Comparison of ENCODE assay signal across 8 cellular contexts in the genomic region with DNA sequence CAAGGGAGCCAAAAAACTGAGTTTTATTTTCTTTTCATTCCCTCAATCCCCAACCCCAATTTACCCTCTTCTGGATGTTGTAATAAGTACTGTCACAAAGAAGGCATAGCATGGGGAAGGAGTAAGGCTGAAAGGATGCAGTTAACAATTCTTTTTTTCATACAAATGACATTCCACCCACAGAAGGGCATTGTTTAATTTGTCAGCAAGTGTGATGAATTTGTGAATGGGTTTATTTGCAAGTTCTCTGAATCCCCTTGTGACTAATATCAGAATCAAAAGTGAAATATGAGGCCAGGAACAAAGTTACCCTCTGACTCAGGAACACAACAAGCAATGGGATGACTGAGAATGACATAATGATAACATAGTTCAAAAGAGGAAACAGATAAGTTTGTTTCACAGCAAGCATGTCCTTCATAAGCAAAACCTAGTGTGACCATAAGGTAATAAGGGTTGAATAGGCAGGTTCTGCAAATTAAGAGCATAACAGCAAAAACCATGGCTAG. TPM values are rescaled to one million over a fixed set of nuclear protein-coding genes. Genes with fewer than 3 reads are reported as not detected.
DNase-seq lines count a peak whose midpoint lies in the region; ATAC-seq, FAIRE-seq and TF ChIP-seq lines count a peak whose summit lies in the region.

No MANE protein-coding gene starts in this region.

- H4K20me1 ChIP-seq in HepG2 (ENCODE audit: insufficient read depth, low read length): no peaks in the 10 kb centered on the region

- no peak for TF ChIP-seq RAD21 in HepG2 (CRISPR knock-in tag; IDR thresholded peaks at IDR 0.05)

- ATAC-seq in HG03095 (IDR thresholded peaks at IDR 0.05; ENCODE audit: unreplicated experiment): peak; percentile 40
- no peak for ATAC-seq in HepG2

- H2AFZ ChIP-seq in HepG2 (ENCODE audit: low read length): no peak overlapping the region

- H3K27ac ChIP-seq in HepG2 (ENCODE audit: extremely low read length, insufficient read depth, low read length): no peak overlapping the region

- H3K4me2 ChIP-seq in HepG2 (ENCODE audit: low read depth, low read length): no peak overlapping the region

- no peaks in the 10 kb centered on the region for H3K79me2 ChIP-seq in HepG2 (ENCODE audit: insufficient read depth, low read length)

- in situ Hi-C loops in HepG2 (cut with HindIII; ENCODE audit: extremely low pct_ligation_motif_present, low pct_unique_long_range_greater_than_20kb): loop anchor here (5.0 kb wide), 1 partner anchor 375 kb away; a partner anchor contains a TSS

- no peak for DNase-seq in activated CD4-positive, alpha-beta T cell treated with anti-CD3 and anti-CD28 coated beads, Interleukin-2, amount 10 ng/mL, durations not matched to agents 24 days and 14 days
- DNase-seq in activated CD4-positive, alpha-beta T cell treated with anti-CD3 and anti-CD28 coated beads, Interleukin-2, amount 50 U/mL, for 4 hours: no peak
- DNase-seq in activated CD4-positive, alpha-beta memory T cell treated with anti-CD3 and anti-CD28 coated beads, Interleukin-2, amount 10 ng/mL, durations not matched to agents 7 days and 5 days: no peak
- DNase-seq in HepG2 (ENCODE audit: low spot score) (peak; percentile 1), SK-N-DZ (ENCODE audit: low spot score) (no peak), NCI-H1048 (lab: John Stamatoyannopoulos, UW) (no peak), NCI-H2171 treated with DMSO at 0.1 percent for 48 hours (lab: John Stamatoyannopoulos, UW) (no peak)

- no peak for TF ChIP-seq EP300 in HepG2 (IDR thresholded peaks at IDR 0.05; ENCODE audit: low read depth in 2 of 2, low read length in 2 of 2)
- no peak for TF ChIP-seq EP300 in HepG2 (CRISPR knock-in tag; IDR thresholded peaks at IDR 0.05; ENCODE audit: borderline replicate concordance)

- peaks cover 6% of the 10 kb centered on the region for H3K36me3 Mint-ChIP-seq in activated CD4-positive, alpha-beta T cell treated with anti-CD3 and anti-CD28 coated beads, Interleukin-2, amount 10 ng/mL, durations not matched to agents 24 days and 14 days (ENCODE audit: low read depth)
- H3K36me3 Mint-ChIP-seq in activated CD4-positive, alpha-beta memory T cell treated with anti-CD3 and anti-CD28 coated beads, Interleukin-2, amount 10 ng/mL, durations not matched to agents 7 days and 5 days (ENCODE audit: low read depth): peaks cover 7% of the 10 kb centered on the region

- TF ChIP-seq CTCF in HepG2 (CRISPR knock-in tag; IDR thresholded peaks at IDR 0.05): no peak

- BruUV-seq in HepG2 (replicated peaks; lab: Mats Ljungman, UMichigan): no TSS peak

- CTCF ChIA-PET in activated CD4-positive, alpha-beta memory T cell treated with anti-CD3 and anti-CD28 coated beads, Interleukin-2, amount 10 ng/mL, durations not matched to agents 7 days and 5 days (lab: Charles Lee): interaction anchor here (0.8 to 1.3 kb wide), 3 partner anchors 277 to 1081 kb away, joined by 3 to 4 read pairs (median 3); no protein-coding TSS in a partner anchor
- CTCF ChIA-PET in HepG2 (lab: Yijun Ruan, JAX; ENCODE audit: low intra/inter-chr PET ratio, low total read pairs): no interaction called here

- TF ChIP-seq POLR2A in HepG2 (IDR thresholded peaks at IDR 0.05; ENCODE audit: insufficient read depth in 1 of 2, low read depth in 2 of 2, low read length in 2 of 2): no peak

- no peaks in the 10 kb centered on the region for H3K9me3 ChIP-seq in HepG2 (ENCODE audit: low read length)

- H3K9ac ChIP-seq in HepG2 (ENCODE audit: insufficient read depth, low read depth, low read length): no peak overlapping the region

- H3K4me3 Mint-ChIP-seq in activated CD4-positive, alpha-beta T cell treated with anti-CD3 and anti-CD28 coated beads, Interleukin-2, amount 10 ng/mL, durations not matched to agents 24 days and 14 days: peak overlapping the region; percentile 45
- H3K4me3 Mint-ChIP-seq in activated CD4-positive, alpha-beta memory T cell treated with anti-CD3 and anti-CD28 coated beads, Interleukin-2, amount 10 ng/mL, durations not matched to agents 7 days and 5 days: no peak overlapping the region

- H3K27me3 Mint-ChIP-seq in activated CD4-positive, alpha-beta T cell treated with anti-CD3 and anti-CD28 coated beads, Interleukin-2, amount 10 ng/mL, durations not matched to agents 24 days and 14 days: peaks cover 2% of the 10 kb centered on the region
- no peaks in the 10 kb centered on the region for H3K27me3 Mint-ChIP-seq in activated CD4-positive, alpha-beta memory T cell treated with anti-CD3 and anti-CD28 coated beads, Interleukin-2, amount 10 ng/mL, durations not matched to agents 7 days and 5 days

- peak overlapping the region; percentile 100 for H3K27ac Mint-ChIP-seq in activated CD4-positive, alpha-beta T cell treated with anti-CD3 and anti-CD28 coated beads, Interleukin-2, amount 10 ng/mL, durations not matched to agents 24 days and 14 days
- peak overlapping the region; percentile 37 for H3K27ac Mint-ChIP-seq in activated CD4-positive, alpha-beta memory T cell treated with anti-CD3 and anti-CD28 coated beads, Interleukin-2, amount 10 ng/mL, durations not matched to agents 7 days and 5 days

- no peak overlapping the region for H3K4me3 ChIP-seq in HepG2 (replicated peaks in 1 of 3; ENCODE audit: insufficient read depth in 1 of 3, low read depth in 2 of 3, low read length in 3 of 3)

- no peaks in the 10 kb centered on the region for H3K36me3 ChIP-seq in HepG2 (replicated peaks in 1 of 2; ENCODE audit: control insufficient read depth in 1 of 2, insufficient read depth in 2 of 2, low read length in 2 of 2)

- no peaks in the 10 kb centered on the region for H3K27me3 ChIP-seq in HepG2 (ENCODE audit: control insufficient read depth in 1 of 2, insufficient read depth in 2 of 2, low read length in 2 of 2)

- intact Hi-C loops in activated CD4-positive, alpha-beta T cell treated with anti-CD3 and anti-CD28 coated beads, Interleukin-2, amount 10 ng/mL, durations not matched to agents 24 days and 14 days (cut with micrococcal nuclease): loop anchor here (1.0 to 10.0 kb wide), 11 partner anchors 40 to 1235 kb away; a partner anchor contains a TSS
- intact Hi-C loops in HepG2 (cut with micrococcal nuclease; ENCODE audit: unreplicated experiment): no loop called here

- no peaks in the 10 kb centered on the region for H3K9me3 Mint-ChIP-seq in activated CD4-positive, alpha-beta T cell treated with anti-CD3 and anti-CD28 coated beads, Interleukin-2, amount 10 ng/mL, durations not matched to agents 24 days and 14 days
- no peaks in the 10 kb centered on the region for H3K9me3 Mint-ChIP-seq in activated CD4-positive, alpha-beta memory T cell treated with anti-CD3 and anti-CD28 coated beads, Interleukin-2, amount 10 ng/mL, durations not matched to agents 7 days and 5 days

- FAIRE-seq in HepG2 (lab: Jason Lieb, UNC): no peak

- H3K4me1 ChIP-seq in HepG2 (ENCODE audit: insufficient read depth, low read length): peaks cover 11% of the 10 kb centered on the region; the same call in 1 of the 2 replicates

- POLR2A ChIA-PET in activated CD4-positive, alpha-beta memory T cell treated with anti-CD3 and anti-CD28 coated beads, Interleukin-2, amount 10 ng/mL, durations not matched to agents 7 days and 5 days (lab: Charles Lee): interaction anchor here (1.1 kb wide), 1 partner anchor 375 kb away, joined by 4 read pairs; a partner anchor contains a TSS
- POLR2A ChIA-PET in HepG2 (lab: Yijun Ruan, JAX): interaction anchor here (1.3 kb wide), 1 partner anchor 375 kb away, joined by 3 read pairs; a partner anchor contains a TSS

- peaks cover 22% of the 10 kb centered on the region for H3K4me1 Mint-ChIP-seq in activated CD4-positive, alpha-beta T cell treated with anti-CD3 and anti-CD28 coated beads, Interleukin-2, amount 10 ng/mL, durations not matched to agents 24 days and 14 days
- H3K4me1 Mint-ChIP-seq in activated CD4-positive, alpha-beta memory T cell treated with anti-CD3 and anti-CD28 coated beads, Interleukin-2, amount 10 ng/mL, durations not matched to agents 7 days and 5 days: peaks cover 37% of the 10 kb centered on the region

TF ChIP-seq in HepG2, 621 proteins besides CTCF, POLR2A, EP300 and RAD21 (continues in another document):
- TF ChIP-seq ZNF253 (CRISPR knock-in tag; IDR thresholded peaks at IDR 0.05; ENCODE audit: borderline replicate concordance): no peak
- no peak for TF ChIP-seq ZNF430 (CRISPR knock-in tag; IDR thresholded peaks at IDR 0.05)
- no peak for TF ChIP-seq ZNF616 (CRISPR knock-in tag; IDR thresholded peaks at IDR 0.05; ENCODE audit: low read depth)
- no peak for TF ChIP-seq ZNF232 (CRISPR knock-in tag; IDR thresholded peaks at IDR 0.05; ENCODE audit: borderline replicate concordance)
- TF ChIP-seq ISX (CRISPR knock-in tag; conservative IDR thresholded peaks at IDR 0.05): no peak

RNA-seq across cellular contexts. Expression of a gene that starts 2.1 kb away (rescaled TPM):
- 16.3 and 17.1 TPM in 2 replicates for total RNA-seq in activated CD4-positive, alpha-beta T cell treated with anti-CD3 and anti-CD28 coated beads, Interleukin-2, amount 10 ng/mL, durations not matched to agents 24 days and 14 days
- 10 to 100 TPM; 14.3 to 16.0 TPM for total RNA-seq in activated CD4-positive, alpha-beta memory T cell treated with anti-CD3 and anti-CD28 coated beads, Interleukin-2, amount 10 ng/mL, durations not matched to agents 7 days and 5 days
- total RNA-seq in HepG2 (2016; rRNA removed; fragmentation: Illumina TruSeq; extraction: Trizol): 9.7 and 10.5 TPM in 2 replicates
- total RNA-seq in HepG2 (2016; cell fraction: cytosol; rRNA removed; fragmentation: Illumina TruSeq; extraction: Trizol; ENCODE audit: low read depth): 4.4 and 4.9 TPM in 2 replicates
- 10.1 and 10.6 TPM in 2 replicates for total RNA-seq in HepG2 (2016; cell fraction: insoluble cytoplasmic fraction; rRNA removed; fragmentation: Illumina TruSeq; extraction: Trizol)
- 3.6 and 4.3 TPM in 2 replicates for total RNA-seq in HepG2 (2016; cell fraction: membrane; rRNA removed; fragmentation: Illumina TruSeq; extraction: Trizol)
- total RNA-seq in HepG2 (2016; cell fraction: nucleus; rRNA removed; fragmentation: Illumina TruSeq; extraction: Trizol): 9.3 and 9.8 TPM in 2 replicates
- polyA plus RNA-seq in HepG2 (2011; rRNA removed): 19.9 and 23.7 TPM in 2 replicates
- 15.6 and 18.7 TPM in 2 replicates for polyA plus RNA-seq in HepG2 (2011; cell fraction: cytosol; rRNA removed)
- polyA plus RNA-seq in HepG2 (2011; cell fraction: nucleus; rRNA removed): 26.2 and 28.6 TPM in 2 replicates
- 7.6 and 10.5 TPM in 2 replicates for polyA plus RNA-seq in HepG2 (2012)
- polyA plus RNA-seq in HepG2 (2016; cell fraction: cytosol; fragmentation: Illumina TruSeq; extraction: Trizol; ENCODE audit: low read depth): 3.1 and 3.3 TPM in 2 replicates
- 13.7 and 14.2 TPM in 2 replicates for polyA plus RNA-seq in HepG2 (2016; cell fraction: insoluble cytoplasmic fraction; fragmentation: Illumina TruSeq; extraction: Trizol; ENCODE audit: low read depth)
- 2.7 TPM in 2 replicates for polyA plus RNA-seq in HepG2 (2016; cell fraction: membrane; fragmentation: Illumina TruSeq; extraction: Trizol; ENCODE audit: low read depth)
- polyA plus RNA-seq in HepG2 (2016; cell fraction: nucleus; fragmentation: Illumina TruSeq; extraction: Trizol; ENCODE audit: insufficient read depth, low read depth): 17.3 and 18.9 TPM in 2 replicates
- 15.1 and 20.5 TPM in 2 replicates for polyA minus RNA-seq in HepG2 (2011; rRNA and poly(A)+ RNA removed; ENCODE audit: low replicate concordance)
- 4.9 and 6.2 TPM in 2 replicates for polyA minus RNA-seq in HepG2 (2011; cell fraction: cytosol; rRNA and poly(A)+ RNA removed)
- 14.9 and 15.2 TPM in 2 replicates for polyA minus RNA-seq in HepG2 (2011; cell fraction: nucleus; rRNA and poly(A)+ RNA removed)
- polyA plus RNA-seq in SK-N-DZ (2014; cell fraction: cytosol; rRNA removed): 12.8 and 13.9 TPM in 2 replicates
- polyA plus RNA-seq in SK-N-DZ (2014; cell fraction: nucleus; rRNA removed): 14.9 and 16.0 TPM in 2 replicates
